ENCODE assay signal across 15 cellular contexts in genomic region chr17:31158741-31159377, GRCh38.
DNase-seq lines count a peak whose midpoint lies in the region; TF ChIP-seq lines count a peak whose summit lies in the region.
"Had no signal": no experiment of that assay in that cellular context is flagged by ENCODE, and none has a peak within 500 bp of the region (broad histone marks: within the 10 kb centered on the region; RNA-seq: fewer than 3 reads in every experiment).

No MANE protein-coding gene starts in this region.

- peaks cover 3% of the 10 kb centered on the region for H3K36me3 Mint-ChIP-seq in activated CD4-positive, alpha-beta T cell treated with anti-CD3 and anti-CD28 coated beads, Interleukin-2, amount 10 ng/mL, durations not matched to agents 7 days and 5 days (ENCODE audit: low read depth)
- H3K36me3 Mint-ChIP-seq in chondrocyte (ENCODE audit: low read depth) = peaks cover 5% of the 10 kb centered on the region

- no peaks in the 10 kb centered on the region for H3K27me3 Mint-ChIP-seq in activated CD4-positive, alpha-beta T cell treated with anti-CD3 and anti-CD28 coated beads, Interleukin-2, amount 10 ng/mL, durations not matched to agents 7 days and 5 days
- H3K27me3 Mint-ChIP-seq in chondrocyte (ENCODE audit: low read depth) = no peaks in the 10 kb centered on the region

- H3K4me1 ChIP-seq in Loucy (ENCODE audit: insufficient read depth, low read length, poor library complexity, severe bottlenecking) (no peaks in the 10 kb centered on the region), osteoblast (ENCODE audit: insufficient read depth, low read length) (peaks cover 35% of the 10 kb centered on the region)
- H3K4me1 ChIP-seq: adrenal gland, thyroid gland had no signal

- H3K36me3 ChIP-seq in Loucy (ENCODE audit: insufficient read depth, low read length) = peaks cover 27% of the 10 kb centered on the region
- peaks cover 20% of the 10 kb centered on the region for H3K36me3 ChIP-seq in osteoblast (ENCODE audit: insufficient read depth, low read length)
- peaks cover 25% of the 10 kb centered on the region for H3K36me3 ChIP-seq in MG63

- no peak overlapping the region for H2AFZ ChIP-seq in Loucy (ENCODE audit: low read length)
- H2AFZ ChIP-seq in osteoblast (ENCODE audit: low read length) = no peak overlapping the region

- TF ChIP-seq CTCF in Loucy (conservative IDR thresholded peaks at IDR 0.05; ENCODE audit: low read length) (no peak), chondrocyte (IDR thresholded peaks at IDR 0.05) (no peak), osteoblast (IDR thresholded peaks at IDR 0.05; ENCODE audit: extremely low read depth, low read depth, low read length) (no peak)

- H3K4me2 ChIP-seq in Loucy (ENCODE audit: low read depth, low read length, poor library complexity, severe bottlenecking) = peak overlapping the region; percentile 52
- peak overlapping the region; percentile 78 for H3K4me2 ChIP-seq in osteoblast (ENCODE audit: insufficient read depth, low read length)

- H3K9me3 ChIP-seq in Loucy (ENCODE audit: insufficient read depth, low read depth, low read length) (no peaks in the 10 kb centered on the region), osteoblast (ENCODE audit: low read depth, low read length) (no peaks in the 10 kb centered on the region), MG63 (no peaks in the 10 kb centered on the region)
- H3K9me3 ChIP-seq: adrenal gland, thyroid gland had no signal

- no peak for DNase-seq in activated CD4-positive, alpha-beta T cell treated with anti-CD3 and anti-CD28 coated beads, Interleukin-2, amount 10 ng/mL, durations not matched to agents 7 days and 5 days
- DNase-seq in activated CD4-positive, alpha-beta T cell treated with anti-CD3 and anti-CD28 coated beads for 48 hours = no peak
- no peak for DNase-seq in chondrocyte (ENCODE audit: low spot score)
- DNase-seq in osteoblast (ENCODE audit: insufficient read length, low spot score, missing footprints) = peak; percentile 1
- DNase-seq in hippocampal formation (lab: John Stamatoyannopoulos, UW) = no peak
- no peak for DNase-seq in mesenteric fat pad (ENCODE audit: low spot score)
- no peak for DNase-seq in MG63
- DNase-seq: activated CD4-positive, alpha-beta T cell treated with anti-CD3 and anti-CD28 coated beads for 4 hours; adrenal gland; NCI-H1417; NCI-H446 treated with DMSO at 0.1 percent for 48 hours; thyroid gland had no signal

- no peaks in the 10 kb centered on the region for H3K9me2 ChIP-seq in Loucy (replicated peaks; ENCODE audit: low read depth, low read length)

- H4K20me1 ChIP-seq in Loucy (ENCODE audit: insufficient read depth, low read length, poor library complexity, severe bottlenecking) = peaks cover 3% of the 10 kb centered on the region
- no peaks in the 10 kb centered on the region for H4K20me1 ChIP-seq in osteoblast (ENCODE audit: insufficient read depth, low read length)

- peaks cover 16% of the 10 kb centered on the region for H3K4me1 Mint-ChIP-seq in activated CD4-positive, alpha-beta T cell treated with anti-CD3 and anti-CD28 coated beads, Interleukin-2, amount 10 ng/mL, durations not matched to agents 7 days and 5 days
- H3K4me1 Mint-ChIP-seq in chondrocyte (ENCODE audit: low read depth) = peaks cover 66% of the 10 kb centered on the region

- POLR2A ChIA-PET in activated CD4-positive, alpha-beta T cell treated with anti-CD3 and anti-CD28 coated beads, Interleukin-2, amount 10 ng/mL, durations not matched to agents 7 days and 5 days (lab: Charles Lee) = no interaction called here

- CTCF ChIA-PET in activated CD4-positive, alpha-beta T cell treated with anti-CD3 and anti-CD28 coated beads, Interleukin-2, amount 10 ng/mL, durations not matched to agents 7 days and 5 days (lab: Charles Lee) = no interaction called here

- no peaks in the 10 kb centered on the region for H3K9me3 Mint-ChIP-seq in activated CD4-positive, alpha-beta T cell treated with anti-CD3 and anti-CD28 coated beads, Interleukin-2, amount 10 ng/mL, durations not matched to agents 7 days and 5 days
- H3K9me3 Mint-ChIP-seq in chondrocyte (ENCODE audit: low read depth) = no peaks in the 10 kb centered on the region

- H3K4me3 ChIP-seq in Loucy (ENCODE audit: low read length, poor library complexity, severe bottlenecking) = no peak overlapping the region
- peak overlapping the region; percentile 51 for H3K4me3 ChIP-seq in osteoblast (ENCODE audit: insufficient read depth, low read length)
- no peak overlapping the region for H3K4me3 ChIP-seq in MG63
- H3K4me3 ChIP-seq: coronary artery, thyroid gland had no signal

- peak overlapping the region; percentile 87 for H3K27ac Mint-ChIP-seq in activated CD4-positive, alpha-beta T cell treated with anti-CD3 and anti-CD28 coated beads, Interleukin-2, amount 10 ng/mL, durations not matched to agents 7 days and 5 days
- H3K27ac Mint-ChIP-seq in chondrocyte (ENCODE audit: unreplicated experiment) = peak overlapping the region; percentile 69
- H3K27ac Mint-ChIP-seq: progenitor cell of endocrine pancreas had no signal

- no peaks in the 10 kb centered on the region for H3F3A ChIP-seq in Loucy (ENCODE audit: low read depth)

- peak overlapping the region; percentile 73 for H3K4me3 Mint-ChIP-seq in activated CD4-positive, alpha-beta T cell treated with anti-CD3 and anti-CD28 coated beads, Interleukin-2, amount 10 ng/mL, durations not matched to agents 7 days and 5 days
- H3K4me3 Mint-ChIP-seq in chondrocyte (ENCODE audit: unreplicated experiment) = peak overlapping the region; percentile 8

- no peak overlapping the region for H3K9ac ChIP-seq in Loucy (ENCODE audit: low read depth, low read length, poor library complexity, severe bottlenecking)

- H3K27ac ChIP-seq in osteoblast (ENCODE audit: low read depth, low read length) = peak overlapping the region; percentile 45
- H3K27ac ChIP-seq: adrenal gland, coronary artery, thyroid gland had no signal

- H3K27me3 ChIP-seq in Loucy (ENCODE audit: insufficient read depth, low read length, poor library complexity, severe bottlenecking) = no peaks in the 10 kb centered on the region
- no peaks in the 10 kb centered on the region for H3K27me3 ChIP-seq in osteoblast (ENCODE audit: insufficient read depth, low read length)
- H3K27me3 ChIP-seq in MG63 = no peaks in the 10 kb centered on the region
- H3K27me3 ChIP-seq: adrenal gland, thyroid gland had no signal

- H3K79me2 ChIP-seq in Loucy (ENCODE audit: insufficient read depth, low read length) = peaks cover 3% of the 10 kb centered on the region; the same call in 1 of the 2 replicates
- H3K79me2 ChIP-seq in osteoblast (ENCODE audit: insufficient read depth, low read length) = peaks cover 13% of the 10 kb centered on the region
